ENCODE assay signal across 8 cellular contexts in genomic region chr11:561148-562003, GRCh38. TPM values are rescaled to one million over a fixed set of nuclear protein-coding genes. Genes with fewer than 3 reads are reported as not detected.
DNase-seq lines count a peak whose midpoint lies in the region; FAIRE-seq and TF ChIP-seq lines count a peak whose summit lies in the region.

No MANE protein-coding gene starts in this region.

- POLR2A ChIA-PET in HEK293 (lab: Yijun Ruan, JAX) = interaction anchor here (1.2 to 1.6 kb wide), 3 partner anchors 10 to 14 kb away, joined by 3 to 13 read pairs (median 4); partner anchors contain the start of gene PHRF1

- H3K9ac ChIP-seq in kidney (ENCODE audit: low read length in 2 of 2) = peak overlapping the region; percentile 39 to 55
- peak overlapping the region; percentile 21 to 22 for H3K9ac ChIP-seq in stomach smooth muscle (ENCODE audit: low read length in 2 of 2)

- intact Hi-C loops in kidney (cut with DNase I) = no loop called here

- CTCF ChIA-PET in HEK293 (lab: Yijun Ruan, JAX) = interaction anchor here (0.9 kb wide), 1 partner anchor 162 kb away, joined by 3 read pairs; no protein-coding TSS in a partner anchor

- H3K4me3 ChIP-seq in HEK293 (ENCODE audit: low read depth, low read length) = peak overlapping the region; percentile 77
- peak overlapping the region; percentile 68 to 70 for H3K4me3 ChIP-seq in kidney (ENCODE audit: low read length in 2 of 2)
- peak overlapping the region; percentile 49 to 74 for H3K4me3 ChIP-seq in stomach smooth muscle (ENCODE audit: low read length in 2 of 2)

- H3K27ac ChIP-seq in HEK293 (ENCODE audit: extremely low read depth, low read depth, low read length) (peak overlapping the region; percentile 32; the same call in 1 of the 2 replicates), kidney (ENCODE audit: low read depth in 2 of 2, low read length in 2 of 2) (peak overlapping the region; percentile 82 to 85), stomach smooth muscle (ENCODE audit: low read length) (no peak overlapping the region)

- FAIRE-seq in kidney (lab: Jason Lieb, UNC) = no peak

- no peak for TF ChIP-seq CTCF in HEK293 (tag by site-specific recombination; IDR thresholded peaks at IDR 0.05)
- no peak for TF ChIP-seq CTCF in kidney (IDR thresholded peaks at IDR 0.05; ENCODE audit: borderline replicate concordance, extremely low read depth, insufficient read depth)

- H3K9me3 ChIP-seq in HEK293 (ENCODE audit: control insufficient read depth, insufficient read depth, low read depth, low read length) (no peaks in the 10 kb centered on the region), kidney (ENCODE audit: control insufficient read depth in 1 of 2, low read length in 2 of 2) (no peaks in the 10 kb centered on the region), stomach smooth muscle (ENCODE audit: control insufficient read depth in 2 of 2, low read length in 2 of 2) (no peaks in the 10 kb centered on the region)

- DNase-seq in SKM-1 treated with dmso at 0.1 percent for 144 hours (lab: John Stamatoyannopoulos, UW; ENCODE audit: unreplicated experiment) = peak; percentile 24
- no peak for DNase-seq in SKM-1 (lab: John Stamatoyannopoulos, UW; ENCODE audit: unreplicated experiment)
- peak; percentile 72 for DNase-seq in M059J (ENCODE audit: low read depth)
- DNase-seq in amniotic epithelial cell (ENCODE audit: low read depth) = peak; percentile 43
- DNase-seq in kidney = peak; percentile 95
- no peak for DNase-seq in HPDE6-E6E7 (ENCODE audit: extremely low spot score)

- peaks cover 8 to 23% of the 10 kb centered on the region in 2 donors for H3K27me3 ChIP-seq in stomach smooth muscle (ENCODE audit: control insufficient read depth in 1 of 2, insufficient read depth in 2 of 2, low read length in 2 of 2)

- H3K36me3 ChIP-seq in HEK293 (ENCODE audit: control insufficient read depth in 2 of 2, insufficient read depth in 1 of 2, low read length in 2 of 2) (peaks cover 0 to 26% of the 10 kb centered on the region in 2 experiments; a peak in 1 of 3 replicates), kidney (ENCODE audit: control insufficient read depth in 1 of 2, insufficient read depth in 2 of 2, low read length in 2 of 2) (peaks cover 0 to 4% of the 10 kb centered on the region in 2 donors), stomach smooth muscle (ENCODE audit: control insufficient read depth in 2 of 2, insufficient read depth in 2 of 2, low read length in 2 of 2) (no peaks in the 10 kb centered on the region)

- H3K4me1 ChIP-seq in HEK293 (ENCODE audit: control insufficient read depth, insufficient read depth, low read length) (no peaks in the 10 kb centered on the region), kidney (ENCODE audit: control insufficient read depth in 1 of 2, insufficient read depth in 1 of 2, low read depth in 1 of 2, low read length in 2 of 2) (peaks cover 8 to 40% of the 10 kb centered on the region in 2 donors), stomach smooth muscle (ENCODE audit: control insufficient read depth, insufficient read depth, low read length) (peaks cover 13% of the 10 kb centered on the region)

TF ChIP-seq in HEK293, 187 proteins besides CTCF, POLR2A, EP300 and RAD21 (continues in another document):
- TF ChIP-seq ZNF398 (tag by site-specific recombination; IDR thresholded peaks at IDR 0.05) = peak; percentile 27; the same call in 1 of the 2 replicates
- TF ChIP-seq GLIS2 (tag by site-specific recombination; IDR thresholded peaks at IDR 0.05) = peak; percentile 26
- no peak for TF ChIP-seq ZSCAN18 (tag by site-specific recombination; IDR thresholded peaks at IDR 0.05)
- peak; percentile 29; the same call in 1 of the 2 replicates for TF ChIP-seq PRDM10 (tag by site-specific recombination; IDR thresholded peaks at IDR 0.05)
- no peak for TF ChIP-seq ZNF239 (tag by site-specific recombination; IDR thresholded peaks at IDR 0.05)
- no peak for TF ChIP-seq ZNF510 (tag by site-specific recombination; IDR thresholded peaks at IDR 0.05; ENCODE audit: insufficient replicate concordance)
- peak; percentile 53 for TF ChIP-seq SP3 (tag by site-specific recombination; IDR thresholded peaks at IDR 0.05)
- TF ChIP-seq ZBTB26 (tag by site-specific recombination; optimal IDR thresholded peaks at IDR 0.05) = peak; percentile 44

RNA-seq across cellular contexts. Expression of gene RASSF7, which starts 0.6 kb away (rescaled TPM):
- total RNA-seq in M059J (2014; rRNA removed; shearing (Covaris generic)) = 53.4 and 56.0 TPM in 2 replicates
- 106 TPM for total RNA-seq in kidney
- 108 TPM for polyA plus RNA-seq in kidney (ENCODE audit: insufficient read depth, low read depth, low replicate concordance)

RNA-seq across cellular contexts. Expression of gene LMNTD2, which starts 0.8 kb away (rescaled TPM):
- total RNA-seq in M059J (2014; rRNA removed; shearing (Covaris generic)) = 1.1 and 3.8 TPM in 2 replicates
- 8.0 TPM for total RNA-seq in kidney
- 6.2 TPM for polyA plus RNA-seq in kidney (ENCODE audit: insufficient read depth, low read depth, low replicate concordance)

RNA-seq across cellular contexts. Expression of gene PHRF1, which starts 14.9 kb away (rescaled TPM):
- total RNA-seq in M059J (2014; rRNA removed; shearing (Covaris generic)) = 17.0 and 24.3 TPM in 2 replicates
- 30.9 TPM for total RNA-seq in kidney
- 7.5 TPM for polyA plus RNA-seq in kidney (ENCODE audit: insufficient read depth, low read depth, low replicate concordance)

RNA-seq across cellular contexts. Expression of gene LRRC56, which starts 24.0 kb away (rescaled TPM):
- 0.25 and 0.34 TPM in 2 replicates for total RNA-seq in M059J (2014; rRNA removed; shearing (Covaris generic))
- total RNA-seq in kidney = 7.7 TPM
- 1.2 TPM for polyA plus RNA-seq in kidney (ENCODE audit: insufficient read depth, low read depth, low replicate concordance)

RNA-seq across cellular contexts. Expression of gene HRAS, which starts 26.0 kb away (rescaled TPM):
- 56.9 and 110 TPM in 2 replicates for total RNA-seq in M059J (2014; rRNA removed; shearing (Covaris generic))
- 66.1 TPM for total RNA-seq in kidney
- polyA plus RNA-seq in kidney (ENCODE audit: insufficient read depth, low read depth, low replicate concordance) = 100 TPM

Comparison
In these comparisons a context has a peak if more than half of its experiments do, and no peak if none do; other contexts are left out.
1. DNase-seq: peak in SKM-1 treated with dmso at 0.1 percent for 144 hours (single experiment), M059J (single experiment), amniotic epithelial cell (single experiment) and kidney (single experiment); none in SKM-1 (single experiment) and HPDE6-E6E7 (single experiment).
2. Peak in every context shown above with its lines, with median percentiles within 50 percentile points of each other: H3K4me3 ChIP-seq.